20 cellular contexts compared by ENCODE assay signal in the genomic region with DNA sequence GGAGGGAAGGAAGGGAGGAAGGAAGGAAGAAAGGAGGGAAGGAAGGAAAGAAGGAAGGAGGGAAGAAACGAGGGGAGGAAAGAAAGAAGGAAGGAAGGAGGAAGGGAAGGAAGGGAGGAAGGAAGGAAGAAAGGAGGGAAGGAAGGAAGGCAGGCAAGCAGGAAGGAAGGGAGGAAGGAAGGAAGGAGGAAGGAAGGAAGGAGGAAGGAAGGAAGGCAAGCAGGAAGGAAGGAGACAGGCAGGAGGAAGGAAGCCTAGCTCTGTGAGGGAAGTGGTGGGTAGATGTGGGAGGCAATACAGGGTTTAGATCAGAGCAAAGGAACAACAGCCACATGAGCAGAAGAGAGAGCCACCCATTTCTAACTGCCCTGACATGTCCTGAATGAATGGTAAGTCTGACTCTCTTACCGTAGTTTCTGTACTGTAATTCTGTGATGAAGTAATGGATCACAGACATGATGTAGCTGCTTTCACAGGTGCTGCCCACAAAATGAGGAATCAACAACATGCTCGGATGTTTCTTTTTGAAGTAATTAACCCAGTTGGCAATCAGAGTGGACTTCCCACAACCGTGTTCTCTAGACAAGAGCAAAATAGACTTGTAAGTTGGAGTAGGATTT. TPM values are rescaled to one million over a fixed set of nuclear protein-coding genes. Genes with fewer than 3 reads are reported as not detected.
DNase-seq lines count a peak whose midpoint lies in the region; ATAC-seq, FAIRE-seq and TF ChIP-seq lines count a peak whose summit lies in the region.
"Had no signal": no experiment of that assay in that cellular context is flagged by ENCODE, and none has a peak within 500 bp of the region (broad histone marks: within the 10 kb centered on the region; RNA-seq: fewer than 3 reads in every experiment).

No MANE protein-coding gene starts in this region.

- peak overlapping the region; percentile 55 for H3K4me2 ChIP-seq in OCI-LY3 (ENCODE audit: low read length)

- no peaks in the 10 kb centered on the region for H3K79me2 ChIP-seq in OCI-LY3 (ENCODE audit: low read length)

- peak; percentile 51 for ATAC-seq in stimulated activated naive CD8-positive, alpha-beta T cell treated with anti-CD3 and anti-CD28 coated beads, Interleukin-15, Interleukin-2, amounts not matched to agents 100 U/mL and 50 U/mL, for 24 hours
- ATAC-seq: left lobe of liver had no signal

- no peaks in the 10 kb centered on the region for H4K20me1 ChIP-seq in OCI-LY3 (ENCODE audit: insufficient read depth, low read length)

- peak overlapping the region; percentile 95 for H3K27ac Mint-ChIP-seq in activated naive CD4-positive, alpha-beta T cell treated with anti-CD3 and anti-CD28 coated beads, Interleukin-2, amount 50 U/mL, for 24 hours
- H3K27ac Mint-ChIP-seq: HFFc6 had no signal

- H3K4me1 ChIP-seq in OCI-LY3 (ENCODE audit: low read length): peaks cover 47% of the 10 kb centered on the region
- H3K4me1 ChIP-seq: transverse colon had no signal

- H3K27me3 Mint-ChIP-seq in activated naive CD4-positive, alpha-beta T cell treated with anti-CD3 and anti-CD28 coated beads, Interleukin-2, amount 50 U/mL, for 24 hours: no peaks in the 10 kb centered on the region

- peak overlapping the region; percentile 12; the same call in 1 of the 2 replicates for H3K27ac ChIP-seq in OCI-LY3 (ENCODE audit: low read length)
- H3K27ac ChIP-seq: ovary, transverse colon had no signal

- H3K9me3 ChIP-seq in OCI-LY3 (ENCODE audit: insufficient read depth, low read length): no peaks in the 10 kb centered on the region
- H3K9me3 ChIP-seq: ovary, transverse colon had no signal

- H3K4me3 Mint-ChIP-seq in activated naive CD4-positive, alpha-beta T cell treated with anti-CD3 and anti-CD28 coated beads, Interleukin-2, amount 50 U/mL, for 24 hours: peak overlapping the region; percentile 33
- H3K4me3 Mint-ChIP-seq: HFFc6 had no signal

- peak; percentile 90 for FAIRE-seq in bronchial epithelial cell (lab: Jason Lieb, UNC)
- FAIRE-seq: frontal cortex had no signal

- no peak for DNase-seq in activated naive CD4-positive, alpha-beta T cell treated with Interleukin-2 at 50 U/mL for 16 hours
- DNase-seq in bronchial epithelial cell (ENCODE audit: low read depth) (peak; percentile 80), NCI-H2171 treated with DMSO at 0.1 percent for 48 hours (lab: John Stamatoyannopoulos, UW) (no peak), NCI-H1436 (lab: John Stamatoyannopoulos, UW) (no peak), NCI-H128 (lab: John Stamatoyannopoulos, UW; ENCODE audit: unreplicated experiment) (no peak)
- no peak for DNase-seq in stimulated activated naive CD8-positive, alpha-beta T cell treated with anti-CD3 and anti-CD28 coated beads, Interleukin-15, Interleukin-2, amounts not matched to agents 100 U/mL and 50 U/mL, for 24 hours
- DNase-seq: aorta; DMS 273 treated with DMSO at 0.1 percent for 48 hours; GF-D8; HFFc6; NCI-H2029 treated with DMSO at 0.1 percent for 48 hours; ovary; stimulated activated CD4-positive, alpha-beta T cell treated with anti-CD3 and anti-CD28 coated beads, Interleukin-4, amount 100 ng/mL, for 4 hours; SW 1271; transverse colon had no signal

- no peaks in the 10 kb centered on the region for H3K36me3 Mint-ChIP-seq in activated naive CD4-positive, alpha-beta T cell treated with anti-CD3 and anti-CD28 coated beads, Interleukin-2, amount 50 U/mL, for 24 hours

- H3K36me3 ChIP-seq in OCI-LY3 (replicated peaks; ENCODE audit: low read depth, low read length) (no peaks in the 10 kb centered on the region), bronchial epithelial cell (ENCODE audit: control insufficient read depth, insufficient read depth, low read length) (no peaks in the 10 kb centered on the region)
- H3K36me3 ChIP-seq: ovary, transverse colon had no signal

- no peaks in the 10 kb centered on the region for H3K27me3 ChIP-seq in OCI-LY3 (ENCODE audit: low read depth, low read length)
- peaks cover 3% of the 10 kb centered on the region for H3K27me3 ChIP-seq in bronchial epithelial cell (ENCODE audit: control insufficient read depth, insufficient read depth, low read length)
- H3K27me3 ChIP-seq: ovary, transverse colon had no signal

- no peak for TF ChIP-seq CTCF in OCI-LY3 (IDR thresholded peaks at IDR 0.05; ENCODE audit: low read depth, low read length)
- TF ChIP-seq CTCF in bronchial epithelial cell (IDR thresholded peaks at IDR 0.05; ENCODE audit: insufficient read depth, low read length, severe bottlenecking): no peak

- H3K4me3 ChIP-seq in OCI-LY3 (ENCODE audit: low read length): peak overlapping the region; percentile 24; the same call in 1 of the 2 replicates
- no peak overlapping the region for H3K4me3 ChIP-seq in bronchial epithelial cell (ENCODE audit: low read depth, low read length)
- H3K4me3 ChIP-seq: ovary, skin epidermis, transverse colon had no signal

- peak overlapping the region; percentile 86 for H2AFZ ChIP-seq in OCI-LY3 (ENCODE audit: low read depth, low read length)

- peaks cover 4% of the 10 kb centered on the region for H3K9me3 Mint-ChIP-seq in activated naive CD4-positive, alpha-beta T cell treated with anti-CD3 and anti-CD28 coated beads, Interleukin-2, amount 50 U/mL, for 24 hours
- H3K9me3 Mint-ChIP-seq: HFFc6 had no signal

- peak overlapping the region; percentile 32 for H3K9ac ChIP-seq in OCI-LY3 (ENCODE audit: low read length)

- peaks cover 81% of the 10 kb centered on the region for H3K4me1 Mint-ChIP-seq in activated naive CD4-positive, alpha-beta T cell treated with anti-CD3 and anti-CD28 coated beads, Interleukin-2, amount 50 U/mL, for 24 hours

RNA-seq across cellular contexts. Expression of gene HSP90B1, which starts 24.4 kb away (rescaled TPM):
- total RNA-seq in bronchial epithelial cell: 649 and 677 TPM in 2 replicates

RNA-seq across cellular contexts. Expression of gene TDG, which starts 59.8 kb away (rescaled TPM):
- 25.5 and 48.6 TPM in 2 replicates for total RNA-seq in bronchial epithelial cell
